Comparison of ENCODE assay signal across 23 cellular contexts in the genomic region with DNA sequence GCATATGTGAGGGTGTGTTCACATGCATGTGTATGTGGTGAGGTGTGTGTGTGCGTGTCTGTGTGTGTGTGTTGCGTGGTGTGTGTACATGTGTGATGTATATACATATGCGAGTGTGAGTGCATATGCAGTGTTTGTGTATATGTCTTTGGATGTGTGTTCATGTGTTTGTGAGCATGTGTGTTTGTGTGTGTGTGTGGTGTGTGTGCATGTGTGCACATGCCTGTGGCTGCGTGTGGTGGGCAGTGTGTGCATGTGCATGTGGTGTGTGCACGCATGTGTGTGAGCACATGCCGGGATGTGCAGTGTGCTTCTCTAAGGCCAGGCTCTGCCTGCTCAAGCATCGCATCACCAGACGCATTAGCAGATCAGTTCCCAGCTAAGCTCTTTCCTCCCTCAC. TPM values are rescaled to one million over a fixed set of nuclear protein-coding genes. Genes with fewer than 3 reads are reported as not detected.
"Had no signal": no experiment of that assay in that cellular context is flagged by ENCODE, and none has a peak within 500 bp of the region (broad histone marks: within the 10 kb centered on the region; RNA-seq: fewer than 3 reads in every experiment).

No MANE protein-coding gene starts in this region.

- ATAC-seq: left lobe of liver; psoas muscle; stimulated activated effector memory CD8-positive, alpha-beta T cell treated with anti-CD3 and anti-CD28 coated beads, Interleukin-12 subunit alpha, Interleukin-12 subunit beta, amount 100 ng/mL, for 72 hours had no signal

- H3K4me3 Mint-ChIP-seq: activated naive CD8-positive, alpha-beta T cell treated with anti-CD3 and anti-CD28 coated beads for 36 hours; endodermal cell; mesothelial cell of epicardium; natural killer cell; stimulated activated effector memory CD8-positive, alpha-beta T cell treated with anti-CD3 and anti-CD28 coated beads, Interleukin-12 subunit alpha, Interleukin-12 subunit beta, amount 100 ng/mL, for 72 hours; T-helper 2 cell treated with Interferon-gamma antibody and Interleukin-4, amounts not matched to agents 5 μg/mL and 100 μg/mL, for 36 hours; type B pancreatic cell had no signal

- H3K27ac Mint-ChIP-seq: activated naive CD8-positive, alpha-beta T cell treated with anti-CD3 and anti-CD28 coated beads for 36 hours; endodermal cell; mesothelial cell of epicardium; natural killer cell; stimulated activated effector memory CD8-positive, alpha-beta T cell treated with anti-CD3 and anti-CD28 coated beads, Interleukin-12 subunit alpha, Interleukin-12 subunit beta, amount 100 ng/mL, for 72 hours; T-helper 2 cell treated with Interferon-gamma antibody and Interleukin-4, amounts not matched to agents 5 μg/mL and 100 μg/mL, for 36 hours; type B pancreatic cell had no signal

- H3K4me2 ChIP-seq: SK-N-SH had no signal

- H3K27me3 ChIP-seq: ovary had no signal

- H3K36me3 ChIP-seq: ovary had no signal

- H3K9me3 Mint-ChIP-seq: activated naive CD8-positive, alpha-beta T cell treated with anti-CD3 and anti-CD28 coated beads for 36 hours; mesothelial cell of epicardium; stimulated activated effector memory CD8-positive, alpha-beta T cell treated with anti-CD3 and anti-CD28 coated beads, Interleukin-12 subunit alpha, Interleukin-12 subunit beta, amount 100 ng/mL, for 72 hours; type B pancreatic cell had no signal

- DNase-seq: activated CD4-positive, CD25-positive, alpha-beta regulatory T cell treated with anti-CD3 and anti-CD28 coated beads, Interleukin-2, amount 50 U/mL, for 72 hours; activated naive CD4-positive, alpha-beta T cell treated with Interleukin-2 at 50 U/mL for 16 hours; activated naive CD8-positive, alpha-beta T cell treated with anti-CD3 and anti-CD28 coated beads for 36 hours; activated T-cell treated with anti-CD3 and anti-CD28 coated beads, Interleukin-2, amount 50 U/mL, for 1 hour; cortex of kidney; endodermal cell; esophagus squamous epithelium; heart right ventricle; kidney; natural killer cell; psoas muscle; SK-N-SH; stimulated activated CD4-positive, alpha-beta T cell treated with anti-CD3 and anti-CD28 coated beads, Interleukin-1b, Interleukin-23, amount 100 ng/mL, for 48 hours had no signal

- H3K4me3 ChIP-seq: esophagus squamous epithelium, heart right ventricle, ovary, psoas muscle, right atrium auricular region, skin epidermis, stomach had no signal

- H3K9ac ChIP-seq: SK-N-SH had no signal

- H3K4me1 ChIP-seq: psoas muscle had no signal

- H3K27ac ChIP-seq: esophagus squamous epithelium, heart right ventricle, ovary, psoas muscle, right atrium auricular region, skin epidermis, stomach, VCaP had no signal

- FAIRE-seq: kidney had no signal

- H3K36me3 Mint-ChIP-seq: activated naive CD8-positive, alpha-beta T cell treated with anti-CD3 and anti-CD28 coated beads for 36 hours; stimulated activated effector memory CD8-positive, alpha-beta T cell treated with anti-CD3 and anti-CD28 coated beads, Interleukin-12 subunit alpha, Interleukin-12 subunit beta, amount 100 ng/mL, for 72 hours had no signal

- H3K9me3 ChIP-seq: esophagus squamous epithelium, heart right ventricle, ovary, psoas muscle, right atrium auricular region, SK-N-SH, stomach had no signal

RNA-seq across cellular contexts. Expression of a gene that starts 5.7 kb away (rescaled TPM):
- total RNA-seq: activated naive CD8-positive, alpha-beta T cell treated with anti-CD3 and anti-CD28 coated beads for 36 hours; natural killer cell had no signal
